16 cellular contexts compared by ENCODE assay signal in genomic region chr7:134678115-134678514, GRCh38.
"Had no signal": no experiment of that assay in that cellular context is flagged by ENCODE, and none has a peak within 500 bp of the region (broad histone marks: within the 10 kb centered on the region; RNA-seq: fewer than 3 reads in every experiment).

No MANE protein-coding gene starts in this region.

- H3K27ac Mint-ChIP-seq: activated naive CD8-positive, alpha-beta T cell treated with anti-CD3 and anti-CD28 coated beads, Interleukin-2, amount 50 U/mL, for 24 hours; stimulated activated naive CD8-positive, alpha-beta T cell treated with anti-CD3 and anti-CD28 coated beads, Interleukin-15, Interleukin-2, amounts not matched to agents 100 ng/mL and 50 ng/mL, for 24 hours had no signal

- H3K9me3 ChIP-seq: gastrocnemius medialis, vagina had no signal

- DNase-seq: activated CD4-positive, alpha-beta T cell treated with anti-CD3 and anti-CD28 coated beads for 1 hour; activated CD4-positive, alpha-beta T cell treated with anti-CD3 and anti-CD28 coated beads, Interleukin-2, amount 50 U/mL, for 48 hours; activated naive CD8-positive, alpha-beta T cell treated with anti-CD3 and anti-CD28 coated beads, Interleukin-2, amount 50 U/mL, for 24 hours; anterior cingulate cortex; cortex of kidney; gastrocnemius medialis; heart right ventricle; occipital lobe; retina; stimulated activated CD4-positive, alpha-beta T cell treated with anti-CD3 and anti-CD28 coated beads, Interleukin-1b, Interleukin-23, amount 100 ng/mL, for 48 hours; stimulated activated CD8-positive, alpha-beta memory T cell treated with anti-CD3 and anti-CD28 coated beads, Interleukin-4, amount 100 ng/mL, for 48 hours; WERI-Rb-1 had no signal

- H3K27me3 Mint-ChIP-seq: activated naive CD8-positive, alpha-beta T cell treated with anti-CD3 and anti-CD28 coated beads, Interleukin-2, amount 50 U/mL, for 24 hours; stimulated activated naive CD8-positive, alpha-beta T cell treated with anti-CD3 and anti-CD28 coated beads, Interleukin-15, Interleukin-2, amounts not matched to agents 100 ng/mL and 50 ng/mL, for 24 hours had no signal

- H3K27ac ChIP-seq: gastrocnemius medialis, heart right ventricle, tibial nerve, vagina, WERI-Rb-1 had no signal

- H3K27me3 ChIP-seq: gastrocnemius medialis, heart right ventricle, tibial nerve, vagina had no signal

- H3K4me1 ChIP-seq: heart right ventricle had no signal

- ATAC-seq: activated naive CD8-positive, alpha-beta T cell treated with anti-CD3 and anti-CD28 coated beads, Interleukin-2, amount 50 U/mL, for 24 hours; esophagus mucosa; gastrocnemius medialis; heart right ventricle had no signal

- H3K4me3 Mint-ChIP-seq: activated naive CD8-positive, alpha-beta T cell treated with anti-CD3 and anti-CD28 coated beads, Interleukin-2, amount 50 U/mL, for 24 hours; stimulated activated naive CD8-positive, alpha-beta T cell treated with anti-CD3 and anti-CD28 coated beads, Interleukin-15, Interleukin-2, amounts not matched to agents 100 ng/mL and 50 ng/mL, for 24 hours had no signal

- H3K4me3 ChIP-seq: gastrocnemius medialis, heart right ventricle, tibial nerve, vagina had no signal
